In genomic region chr2:72573232-72573631, GRCh38 we compare ENCODE assay signal across 28 cellular contexts.
"Had no signal": no experiment of that assay in that cellular context is flagged by ENCODE, and none has a peak within 500 bp of the region (broad histone marks: within the 10 kb centered on the region; RNA-seq: fewer than 3 reads in every experiment).

No MANE protein-coding gene starts in this region.

- H3K36me3 ChIP-seq: gastroesophageal sphincter, pancreas, prostate gland, sigmoid colon, transverse colon, uterus had no signal

- H3K27me3 ChIP-seq: gastroesophageal sphincter, hepatocyte, pancreas, sigmoid colon, testis, transverse colon, uterus had no signal

- H3K4me3 Mint-ChIP-seq: activated T-cell treated with anti-CD3 and anti-CD28 coated beads, Interleukin-2, amount 50 U/mL, for 72 hours; brain; effector memory CD8-positive, alpha-beta T cell; naive thymus-derived CD4-positive, alpha-beta T cell had no signal

- H3K36me3 Mint-ChIP-seq: activated naive CD4-positive, alpha-beta T cell treated with anti-CD3 and anti-CD28 coated beads, Interleukin-2, amount 50 U/mL, for 72 hours had no signal

- H3K4me2 ChIP-seq: hepatocyte, smooth muscle cell had no signal

- H3K9me3 ChIP-seq: gastroesophageal sphincter, pancreas, prostate gland, sigmoid colon, testis, transverse colon, uterus had no signal

- H3K27ac ChIP-seq: gastroesophageal sphincter, hepatocyte, pancreas, prostate gland, sigmoid colon, testis, transverse colon, uterus had no signal

- H3K27ac Mint-ChIP-seq: activated naive CD4-positive, alpha-beta T cell treated with anti-CD3 and anti-CD28 coated beads, Interleukin-2, amount 50 U/mL, for 72 hours; activated T-cell treated with anti-CD3 and anti-CD28 coated beads, Interleukin-2, amount 50 U/mL, for 72 hours; brain; effector memory CD8-positive, alpha-beta T cell; naive thymus-derived CD4-positive, alpha-beta T cell had no signal

- H3K27me3 Mint-ChIP-seq: brain; effector memory CD8-positive, alpha-beta T cell had no signal

- H3K4me1 Mint-ChIP-seq: naive thymus-derived CD4-positive, alpha-beta T cell had no signal

- H3K4me1 ChIP-seq: prostate gland, testis, uterus had no signal

- ATAC-seq: activated naive CD4-positive, alpha-beta T cell treated with anti-CD3 and anti-CD28 coated beads, Interleukin-2, amount 50 U/mL, for 72 hours; activated T-cell treated with anti-CD3 and anti-CD28 coated beads, Interleukin-2, amount 50 U/mL, for 72 hours; effector memory CD8-positive, alpha-beta T cell; gastroesophageal sphincter; left cardiac atrium; left ventricle myocardium superior; naive thymus-derived CD4-positive, alpha-beta T cell; pancreas; stimulated activated naive CD8-positive, alpha-beta T cell treated with anti-CD3 and anti-CD28 coated beads, Interleukin-15, Interleukin-2, amounts not matched to agents 100 U/mL and 50 U/mL, for 24 hours had no signal

- H3K4me3 ChIP-seq: gastroesophageal sphincter, hepatocyte, pancreas, prostate gland, sigmoid colon, smooth muscle cell, testis, transverse colon, uterus had no signal

- H2AFZ ChIP-seq: hepatocyte had no signal

- H3K9me3 Mint-ChIP-seq: activated naive CD4-positive, alpha-beta T cell treated with anti-CD3 and anti-CD28 coated beads, Interleukin-2, amount 50 U/mL, for 72 hours; activated T-cell treated with anti-CD3 and anti-CD28 coated beads, Interleukin-2, amount 50 U/mL, for 72 hours; brain; effector memory CD8-positive, alpha-beta T cell had no signal

- DNase-seq: activated CD4-positive, alpha-beta T cell treated with anti-CD3 and anti-CD28 coated beads for 4 hours; activated CD4-positive, alpha-beta T cell treated with anti-CD3 and anti-CD28 coated beads, Interleukin-2, amount 50 U/mL, for 4 hours; activated CD4-positive, CD25-positive, alpha-beta regulatory T cell; activated naive CD4-positive, alpha-beta T cell; activated T-cell treated with anti-CD3 and anti-CD28 coated beads for 4 hours; activated T-cell treated with anti-CD3 and anti-CD28 coated beads, Interleukin-2, amount 50 U/mL, for 72 hours; aorta; cortex of kidney; effector memory CD8-positive, alpha-beta T cell; left cardiac atrium; left ventricle myocardium superior; midbrain; naive thymus-derived CD4-positive, alpha-beta T cell; pancreas; retina; sigmoid colon; stimulated activated CD4-positive, alpha-beta T cell treated with anti-CD3 and anti-CD28 coated beads, Interleukin-15, amount 100 ng/mL, for 24 hours; stimulated activated CD4-positive, alpha-beta T cell treated with anti-CD3 and anti-CD28 coated beads, Interleukin-2, amount 100 ng/mL, for 24 hours; stimulated activated naive CD8-positive, alpha-beta T cell treated with anti-CD3 and anti-CD28 coated beads, Interleukin-15, Interleukin-2, amounts not matched to agents 100 U/mL and 50 U/mL, for 24 hours; testis; transverse colon; uterus had no signal
